ENCODE assay signal across 21 cellular contexts in the genomic region with DNA sequence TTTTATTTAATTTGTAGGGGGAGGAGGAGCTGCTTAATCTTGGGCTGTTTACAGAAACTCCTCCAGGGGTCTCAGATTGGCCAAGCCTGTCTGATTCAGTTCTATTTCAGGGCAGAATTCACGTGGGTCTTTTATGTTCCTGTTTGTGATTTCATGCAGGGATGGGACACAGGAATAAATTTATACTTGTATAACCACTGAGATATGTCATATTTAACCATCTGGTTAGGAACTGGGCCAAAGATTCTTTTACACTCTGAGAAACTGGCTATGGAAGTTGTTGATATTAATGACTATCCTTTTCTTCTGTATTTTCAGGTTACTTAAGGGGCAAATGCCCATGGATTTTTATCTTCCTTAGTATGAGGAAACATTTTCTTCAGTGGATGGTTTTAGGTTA.
DNase-seq lines count a peak whose midpoint lies in the region; ATAC-seq and TF ChIP-seq lines count a peak whose summit lies in the region.
"Had no signal": no experiment of that assay in that cellular context is flagged by ENCODE, and none has a peak within 500 bp of the region (broad histone marks: within the 10 kb centered on the region; RNA-seq: fewer than 3 reads in every experiment).

No MANE protein-coding gene starts in this region.

- ATAC-seq in HG02610 (IDR thresholded peaks at IDR 0.05; ENCODE audit: unreplicated experiment) (no peak), HG02884 (IDR thresholded peaks at IDR 0.05; ENCODE audit: unreplicated experiment) (no peak)
- ATAC-seq: activated T-helper 17 cell treated with anti-CD3 and anti-CD28 coated beads, Interleukin-2, amount 50 U/mL, for 72 hours; natural killer cell treated with Interleukin-12 subunit alpha and Interleukin-12 subunit beta and Interleukin-15 and Interleukin-18, amount 100 ng/mL, for 72 hours; Panc1; T-helper 17 cell had no signal

- no peak overlapping the region for H3K4me3 ChIP-seq in ACC112 (ENCODE audit: low read depth, low read length)
- H3K4me3 ChIP-seq in choroid plexus epithelial cell (ENCODE audit: low read depth, low read length): no peak overlapping the region
- H3K4me3 ChIP-seq in BE2C (ENCODE audit: low read depth, low read length): no peak overlapping the region
- H3K4me3 ChIP-seq: BLaER1, breast epithelium, spleen, upper lobe of left lung had no signal

- H3K9me3 ChIP-seq in BE2C: no peaks in the 10 kb centered on the region
- H3K9me3 ChIP-seq: BLaER1, breast epithelium, spleen, upper lobe of left lung had no signal

- H3K4me1 ChIP-seq in ACC112 (ENCODE audit: control insufficient read depth, insufficient read depth, low read length, unreplicated experiment): peaks cover 28% of the 10 kb centered on the region
- no peaks in the 10 kb centered on the region for H3K4me1 ChIP-seq in BE2C
- H3K4me1 ChIP-seq: BLaER1, breast epithelium, spleen had no signal

- no peaks in the 10 kb centered on the region for H3K79me2 ChIP-seq in ACC112 (ENCODE audit: control insufficient read depth, insufficient read depth, low read length, unreplicated experiment)

- no peaks in the 10 kb centered on the region for H3K27me3 ChIP-seq in ACC112 (ENCODE audit: insufficient read depth, low read length)
- H3K27me3 ChIP-seq in BE2C: no peaks in the 10 kb centered on the region
- H3K27me3 ChIP-seq: BLaER1, breast epithelium, spleen, upper lobe of left lung had no signal

- H3K36me3 ChIP-seq in ACC112 (ENCODE audit: insufficient read depth, low read length) (no peaks in the 10 kb centered on the region), BE2C (no peaks in the 10 kb centered on the region)
- H3K36me3 ChIP-seq: BLaER1, breast epithelium, spleen, upper lobe of left lung had no signal

- H2AFZ ChIP-seq in ACC112 (ENCODE audit: low read length, unreplicated experiment): peak overlapping the region; percentile 63

- DNase-seq in LHCN-M2 (ENCODE audit: low read depth) (peak; percentile 32), choroid plexus epithelial cell (ENCODE audit: low read depth) (peak; percentile 76), myocyte (ENCODE audit: low read depth) (peak; percentile 24), BE2C (no peak)
- no peak for DNase-seq in activated effector memory CD4-positive, alpha-beta T cell treated with Interleukin-2 at 50 U/mL for 16 hours
- DNase-seq: 8988T; activated CD4-positive, alpha-beta T cell treated with anti-CD3 and anti-CD28 coated beads, Interleukin-2, amount 10 ng/mL, durations not matched to agents 7 days and 5 days; activated naive CD8-positive, alpha-beta T cell treated with anti-CD3 and anti-CD28 coated beads for 36 hours; NCI-H146; NCI-H774; spleen; T-helper 17 cell; upper lobe of left lung had no signal

- TF ChIP-seq CTCF in choroid plexus epithelial cell (conservative IDR thresholded peaks at IDR 0.05; ENCODE audit: low read depth, low read length) (no peak), BE2C (IDR thresholded peaks at IDR 0.05; ENCODE audit: low read depth, low read length) (no peak)

- peak overlapping the region; percentile 34; the same call in 1 of the 2 replicates for H3K27ac ChIP-seq in ACC112 (ENCODE audit: low read depth, low read length)
- H3K27ac ChIP-seq: BLaER1, breast epithelium, spleen, upper lobe of left lung had no signal

Comparison
In these comparisons a context has a peak if more than half of its experiments do, and no peak if none do; other contexts are left out.
1. DNase-seq: peak in LHCN-M2 (single experiment), choroid plexus epithelial cell (single experiment) and myocyte (single experiment); none in BE2C (single experiment) and activated effector memory CD4-positive, alpha-beta T cell treated with Interleukin-2 at 50 U/mL for 16 hours (single experiment).